Comparison of ENCODE assay signal across 20 cellular contexts in genomic region chr9:135788576-135789300, GRCh38.
"Had no signal": no experiment of that assay in that cellular context is flagged by ENCODE, and none has a peak within 500 bp of the region (broad histone marks: within the 10 kb centered on the region; RNA-seq: fewer than 3 reads in every experiment).

No MANE protein-coding gene starts in this region.

- H3K36me3 ChIP-seq: ovary, suprapubic skin, thyroid gland, upper lobe of right lung, vagina had no signal

- DNase-seq: cortex of kidney; dorsolateral prefrontal cortex; effector CD8-positive, alpha-beta T cell; foreskin melanocyte; head of caudate nucleus; kidney; left cardiac atrium; mesendoderm; naive thymus-derived CD8-positive, alpha-beta T cell; ovary; stimulated activated CD4-positive, alpha-beta T cell treated with anti-CD3 and anti-CD28 coated beads, Interleukin-4, amount 100 ng/mL, for 1 hour; stimulated activated CD8-positive, alpha-beta memory T cell treated with anti-CD3 and anti-CD28 coated beads, Interleukin-4, amount 100 ng/mL, for 48 hours; stimulated activated naive CD8-positive, alpha-beta T cell treated with anti-CD3 and anti-CD28 coated beads, Interleukin-15, Interleukin-2, amounts not matched to agents 100 U/mL and 50 U/mL, for 24 hours; thyroid gland; upper lobe of right lung had no signal

- H3K4me2 ChIP-seq: hepatocyte had no signal

- H3K9me3 ChIP-seq: ovary, suprapubic skin, thyroid gland, upper lobe of right lung, vagina had no signal

- H3K27ac ChIP-seq: dorsolateral prefrontal cortex, hepatocyte, ovary, suprapubic skin, thyroid gland, upper lobe of right lung, vagina had no signal

- H3K4me3 ChIP-seq: dorsolateral prefrontal cortex, hepatocyte, ovary, suprapubic skin, thyroid gland, upper lobe of right lung, vagina had no signal

- H3K4me1 ChIP-seq: suprapubic skin, thyroid gland, upper lobe of right lung, vagina had no signal

- H3K27me3 ChIP-seq: dorsolateral prefrontal cortex, hepatocyte, ovary, thyroid gland, upper lobe of right lung, vagina had no signal

- ATAC-seq: left cardiac atrium; naive thymus-derived CD8-positive, alpha-beta T cell; right cardiac atrium; stimulated activated effector memory CD8-positive, alpha-beta T cell treated with anti-CD3 and anti-CD28 coated beads, Interleukin-12 subunit alpha, Interleukin-12 subunit beta, amount 100 ng/mL, for 72 hours; stimulated activated naive CD8-positive, alpha-beta T cell treated with anti-CD3 and anti-CD28 coated beads, Interleukin-15, Interleukin-2, amounts not matched to agents 100 U/mL and 50 U/mL, for 24 hours; upper lobe of right lung had no signal
